9 cellular contexts compared by ENCODE assay signal in genomic region chr10:51892965-51893658, GRCh38.
DNase-seq lines count a peak whose midpoint lies in the region; ATAC-seq and TF ChIP-seq lines count a peak whose summit lies in the region.
"Had no signal": no experiment of that assay in that cellular context is flagged by ENCODE, and none has a peak within 500 bp of the region (broad histone marks: within the 10 kb centered on the region; RNA-seq: fewer than 3 reads in every experiment).

No MANE protein-coding gene starts in this region.

- DNase-seq in SIG-M5 treated with dmso at 0.1 percent for 504 hours (lab: John Stamatoyannopoulos, UW; ENCODE audit: unreplicated experiment), result peak; percentile 3
- DNase-seq in SIG-M5 (lab: John Stamatoyannopoulos, UW), result no peak
- DNase-seq in NCI-H69 (lab: John Stamatoyannopoulos, UW), result peak; percentile 97
- DNase-seq in fibroblast of mammary gland (ENCODE audit: low read depth), result peak; percentile 41
- no peak for DNase-seq in caudate nucleus (lab: John Stamatoyannopoulos, UW)
- no peak for DNase-seq in activated T-cell treated with anti-CD3 and anti-CD28 coated beads for 4 hours

- peak; percentile 78 for ATAC-seq in HG02623 (IDR thresholded peaks at IDR 0.05; ENCODE audit: unreplicated experiment)
- no peak for ATAC-seq in GM21825 (IDR thresholded peaks at IDR 0.05; ENCODE audit: unreplicated experiment)

- no peak overlapping the region for H3K4me3 ChIP-seq in fibroblast of mammary gland (ENCODE audit: control insufficient read depth, low read depth, low read length)
- H3K4me3 ChIP-seq: lung had no signal

- no peak overlapping the region for H3K27ac ChIP-seq in caudate nucleus (ENCODE audit: low read depth, low read length)

- peak; percentile 37 for TF ChIP-seq CTCF in fibroblast of mammary gland (conservative IDR thresholded peaks at IDR 0.05; ENCODE audit: control insufficient read depth, insufficient read depth, low read depth, low read length)

Comparison
In these comparisons a context has a peak if more than half of its experiments do, and no peak if none do; other contexts are left out.
1. DNase-seq: peak in SIG-M5 treated with dmso at 0.1 percent for 504 hours (single experiment), NCI-H69 (single experiment) and fibroblast of mammary gland (single experiment); none in SIG-M5 (single experiment), caudate nucleus (0 of 61) and activated T-cell treated with anti-CD3 and anti-CD28 coated beads for 4 hours (single experiment).